ENCODE assay signal across 8 cellular contexts in genomic region chr6:160030103-160030502, GRCh38.
DNase-seq lines count a peak whose midpoint lies in the region; TF ChIP-seq lines count a peak whose summit lies in the region.

No MANE protein-coding gene starts in this region.

- in situ Hi-C loops in GM13977 (cut with MboI; ENCODE audit: low pct_unique_long_range_greater_than_20kb, low sequenced_read_pairs, unreplicated experiment): no loop called here

- H3K27me3 ChIP-seq in HUES64 (ENCODE audit: insufficient read depth, low read length) (no peaks in the 10 kb centered on the region), right atrium auricular region (no peaks in the 10 kb centered on the region), rectal smooth muscle tissue (ENCODE audit: control insufficient read depth, insufficient read depth, low read length) (no peaks in the 10 kb centered on the region)

- peaks cover 6% of the 10 kb centered on the region; the same call in 1 of the 2 replicates for H3K4me1 ChIP-seq in HUES64 (ENCODE audit: insufficient read depth, low read length)
- peaks cover 0 to 23% of the 10 kb centered on the region in 2 donors for H3K4me1 ChIP-seq in right atrium auricular region
- H3K4me1 ChIP-seq in rectal smooth muscle tissue (ENCODE audit: control insufficient read depth, insufficient read depth, low read length): peaks cover 8% of the 10 kb centered on the region

- TF ChIP-seq CTCF in right atrium auricular region (IDR thresholded peaks at IDR 0.05) (no peak), GM13977 (IDR thresholded peaks at IDR 0.05; ENCODE audit: extremely low read depth, insufficient read depth, missing control alignments) (no peak)

- H3K4me3 ChIP-seq in HUES64 (ENCODE audit: low read length) (no peak overlapping the region), right atrium auricular region (no peak overlapping the region), rectal smooth muscle tissue (ENCODE audit: low read length) (no peak overlapping the region)

- H3K9ac ChIP-seq in HUES64 (ENCODE audit: low read depth, low read length): no peak overlapping the region; the same call in 1 of the 2 replicates
- H3K9ac ChIP-seq in rectal smooth muscle tissue (ENCODE audit: low read length): no peak overlapping the region

- H3K36me3 ChIP-seq in HUES64 (ENCODE audit: insufficient read depth, low read length) (peaks cover 77% of the 10 kb centered on the region), right atrium auricular region (peaks cover 24% of the 10 kb centered on the region), rectal smooth muscle tissue (ENCODE audit: control insufficient read depth, insufficient read depth, low read length) (peaks cover 30% of the 10 kb centered on the region)

- 73% methylated on average over 5 of the region's 5 CpGs for WGBS in HUES64

- H3K9me3 ChIP-seq in HUES64 (ENCODE audit: insufficient read depth, low read depth, low read length) (no peaks in the 10 kb centered on the region), right atrium auricular region (no peaks in the 10 kb centered on the region)

- H3K27ac ChIP-seq in HUES64 (ENCODE audit: low read depth, low read length) (peak overlapping the region; percentile 20), right atrium auricular region (peak overlapping the region; percentile 76 to 82), rectal smooth muscle tissue (ENCODE audit: low read depth, low read length) (peak overlapping the region; percentile 68)

- DNase-seq in amniotic epithelial cell (ENCODE audit: low read depth) (peak; percentile 94), right atrium auricular region (ENCODE audit: low spot score) (peak; percentile 91), UCSD-AML1 (lab: John Stamatoyannopoulos, UW; ENCODE audit: unreplicated experiment) (no peak), GDM1 (lab: John Stamatoyannopoulos, UW) (no peak), NCI-H345 treated with DMSO at 0.1 percent for 48 hours (lab: John Stamatoyannopoulos, UW; ENCODE audit: unreplicated experiment) (no peak), GM13977 (ENCODE audit: low spot score) (no peak)

Comparison
In these comparisons a context has a peak if more than half of its experiments do, and no peak if none do; other contexts are left out.
1. H3K27ac ChIP-seq: peak in every context shown above with its lines; median percentile 79 in right atrium auricular region; 68 in rectal smooth muscle tissue; 20 in HUES64.
2. DNase-seq: peak in amniotic epithelial cell (single experiment) and right atrium auricular region (single experiment); none in UCSD-AML1 (single experiment), GDM1 (single experiment), NCI-H345 treated with DMSO at 0.1 percent for 48 hours (single experiment) and GM13977 (single experiment).